In genomic region chr4:75953509-75953908, GRCh38 we compare ENCODE assay signal across 19 cellular contexts. TPM values are rescaled to one million over a fixed set of nuclear protein-coding genes. Genes with fewer than 3 reads are reported as not detected.
DNase-seq lines count a peak whose midpoint lies in the region; ATAC-seq, FAIRE-seq and TF ChIP-seq lines count a peak whose summit lies in the region.
"Had no signal": no experiment of that assay in that cellular context is flagged by ENCODE, and none has a peak within 500 bp of the region (broad histone marks: within the 10 kb centered on the region; RNA-seq: fewer than 3 reads in every experiment).

No MANE protein-coding gene starts in this region.

- no peak for ATAC-seq in activated CD8-positive, alpha-beta memory T cell treated with anti-CD3 and anti-CD28 coated beads, Interleukin-2, amount 10 ng/mL, durations not matched to agents 7 days and 5 days
- no peak for ATAC-seq in activated T-helper 17 cell treated with anti-CD3 and anti-CD28 coated beads, Interleukin-2, amount 50 U/mL, for 72 hours (replicated peaks)
- no peak for ATAC-seq in HG03571 (IDR thresholded peaks at IDR 0.05; ENCODE audit: unreplicated experiment)
- ATAC-seq: PC-3 had no signal

- H3K27ac Mint-ChIP-seq in activated CD8-positive, alpha-beta memory T cell treated with anti-CD3 and anti-CD28 coated beads, Interleukin-2, amount 10 ng/mL, durations not matched to agents 7 days and 5 days = peak overlapping the region; percentile 12
- peak overlapping the region; percentile 64 for H3K27ac Mint-ChIP-seq in activated T-helper 17 cell treated with anti-CD3 and anti-CD28 coated beads, Interleukin-2, amount 50 U/mL, for 72 hours
- H3K27ac Mint-ChIP-seq in progenitor cell of endocrine pancreas = peak overlapping the region; percentile 39

- peaks cover 64% of the 10 kb centered on the region for H3K36me3 Mint-ChIP-seq in activated CD8-positive, alpha-beta memory T cell treated with anti-CD3 and anti-CD28 coated beads, Interleukin-2, amount 10 ng/mL, durations not matched to agents 7 days and 5 days
- peaks cover 100% of the 10 kb centered on the region for H3K36me3 Mint-ChIP-seq in activated T-helper 17 cell treated with anti-CD3 and anti-CD28 coated beads, Interleukin-2, amount 50 U/mL, for 72 hours (ENCODE audit: low read depth)
- peaks cover 43% of the 10 kb centered on the region for H3K36me3 Mint-ChIP-seq in progenitor cell of endocrine pancreas (ENCODE audit: insufficient read depth)

- peaks cover 27% of the 10 kb centered on the region for H3K4me1 Mint-ChIP-seq in activated CD8-positive, alpha-beta memory T cell treated with anti-CD3 and anti-CD28 coated beads, Interleukin-2, amount 10 ng/mL, durations not matched to agents 7 days and 5 days
- H3K4me1 Mint-ChIP-seq in activated T-helper 17 cell treated with anti-CD3 and anti-CD28 coated beads, Interleukin-2, amount 50 U/mL, for 72 hours = no peaks in the 10 kb centered on the region
- H3K4me1 Mint-ChIP-seq in progenitor cell of endocrine pancreas (ENCODE audit: low read depth) = no peaks in the 10 kb centered on the region

- H3K9me3 Mint-ChIP-seq in activated CD8-positive, alpha-beta memory T cell treated with anti-CD3 and anti-CD28 coated beads, Interleukin-2, amount 10 ng/mL, durations not matched to agents 7 days and 5 days (ENCODE audit: low read depth) = no peaks in the 10 kb centered on the region
- no peaks in the 10 kb centered on the region for H3K9me3 Mint-ChIP-seq in activated T-helper 17 cell treated with anti-CD3 and anti-CD28 coated beads, Interleukin-2, amount 50 U/mL, for 72 hours
- no peaks in the 10 kb centered on the region for H3K9me3 Mint-ChIP-seq in progenitor cell of endocrine pancreas (ENCODE audit: low read depth)

- DNase-seq in activated CD8-positive, alpha-beta memory T cell treated with anti-CD3 and anti-CD28 coated beads, Interleukin-2, amount 10 ng/mL, durations not matched to agents 7 days and 5 days = no peak
- DNase-seq in activated CD8-positive, alpha-beta memory T cell treated with anti-CD3 and anti-CD28 coated beads, Interleukin-2, amount 50 U/mL, for 48 hours = no peak
- no peak for DNase-seq in D721Med (ENCODE audit: insufficient read length, low spot score)
- DNase-seq in progenitor cell of endocrine pancreas (ENCODE audit: low spot score, unreplicated experiment) = no peak
- no peak for DNase-seq in Kasumi-1 (lab: John Stamatoyannopoulos, UW)
- no peak for DNase-seq in lower leg skin (ENCODE audit: low spot score in 2 of 2)
- DNase-seq: 8988T, DMS 273 treated with DMSO at 0.1 percent for 48 hours, DND-41, KG1, NCI-H1417 treated with DMSO at 0.1 percent for 48 hours, NCI-H1930, NCI-H226, NCI-H524, PC-3 had no signal

- intact Hi-C loops in lower leg skin (cut with DNase I; ENCODE audit: low total_unique reads) = no loop called here

- H3K4me3 Mint-ChIP-seq in activated CD8-positive, alpha-beta memory T cell treated with anti-CD3 and anti-CD28 coated beads, Interleukin-2, amount 10 ng/mL, durations not matched to agents 7 days and 5 days = no peak overlapping the region
- H3K4me3 Mint-ChIP-seq in activated T-helper 17 cell treated with anti-CD3 and anti-CD28 coated beads, Interleukin-2, amount 50 U/mL, for 72 hours = no peak overlapping the region
- no peak overlapping the region for H3K4me3 Mint-ChIP-seq in progenitor cell of endocrine pancreas (ENCODE audit: low read depth)

- H3K4me3 ChIP-seq in lower leg skin (ENCODE audit: low read depth, poor library complexity, severe bottlenecking) = no peak overlapping the region

- no peak for TF ChIP-seq CTCF in D721Med (IDR thresholded peaks at IDR 0.05; ENCODE audit: insufficient read depth, missing control alignments)
- no peak for TF ChIP-seq CTCF in progenitor cell of endocrine pancreas (IDR thresholded peaks at IDR 0.05; ENCODE audit: unreplicated experiment)
- no peak for TF ChIP-seq CTCF in lower leg skin (IDR thresholded peaks at IDR 0.05)

- no peaks in the 10 kb centered on the region for H3K27me3 Mint-ChIP-seq in activated CD8-positive, alpha-beta memory T cell treated with anti-CD3 and anti-CD28 coated beads, Interleukin-2, amount 10 ng/mL, durations not matched to agents 7 days and 5 days
- no peaks in the 10 kb centered on the region for H3K27me3 Mint-ChIP-seq in activated T-helper 17 cell treated with anti-CD3 and anti-CD28 coated beads, Interleukin-2, amount 50 U/mL, for 72 hours
- no peaks in the 10 kb centered on the region for H3K27me3 Mint-ChIP-seq in progenitor cell of endocrine pancreas

- WGBS in lower leg skin, 2 donors = 70 to 71% methylated on average over 2 of the region's 2 CpGs

- no peak for TF ChIP-seq POLR2A in lower leg skin (IDR thresholded peaks at IDR 0.05)

- FAIRE-seq in D721Med (lab: Jason Lieb, UNC) = peak; percentile 46

- CTCF ChIA-PET in activated CD8-positive, alpha-beta memory T cell treated with anti-CD3 and anti-CD28 coated beads, Interleukin-2, amount 10 ng/mL, durations not matched to agents 7 days and 5 days (lab: Charles Lee) = interaction anchor here (1.4 to 1.6 kb wide), 2 partner anchors 37 to 38 kb away, joined by 3 to 4 read pairs; partner anchors contain the start of gene SDAD1

RNA-seq across cellular contexts. Expression of gene NAAA, which starts 12.7 kb away (rescaled TPM):
- total RNA-seq in activated CD8-positive, alpha-beta memory T cell treated with anti-CD3 and anti-CD28 coated beads, Interleukin-2, amount 10 ng/mL, durations not matched to agents 7 days and 5 days = 10 to 100 TPM; 29.3 to 40.6 TPM
- 10 to 100 TPM; 14.7 to 36.5 TPM for total RNA-seq in activated T-helper 17 cell treated with anti-CD3 and anti-CD28 coated beads, Interleukin-2, amount 50 U/mL, for 72 hours
- total RNA-seq in progenitor cell of endocrine pancreas = 2.7 and 3.2 TPM in 2 replicates
- 100 to 1,000 TPM in 2 of 4 donors, 10 to 100 TPM in 2; 63.5 to 153 (median 100) TPM for total RNA-seq in lower leg skin

RNA-seq across cellular contexts. Expression of gene SDAD1, which starts 37.2 kb away (rescaled TPM):
- total RNA-seq in activated CD8-positive, alpha-beta memory T cell treated with anti-CD3 and anti-CD28 coated beads, Interleukin-2, amount 10 ng/mL, durations not matched to agents 7 days and 5 days = 10 to 100 TPM; 45.6 to 48.0 TPM
- 10 to 100 TPM; 27.0 to 56.8 TPM for total RNA-seq in activated T-helper 17 cell treated with anti-CD3 and anti-CD28 coated beads, Interleukin-2, amount 50 U/mL, for 72 hours
- total RNA-seq in progenitor cell of endocrine pancreas (45.0 and 46.2 TPM in 2 replicates), lower leg skin (10 to 100 TPM; 27.6 to 36.6 (median 31.7) TPM)

RNA-seq across cellular contexts. Expression of gene PPEF2, which starts 51.3 kb away (rescaled TPM):
- under 1 TPM in 1 of 2 experiments, not detected in 1; 0.29 TPM for total RNA-seq in activated CD8-positive, alpha-beta memory T cell treated with anti-CD3 and anti-CD28 coated beads, Interleukin-2, amount 10 ng/mL, durations not matched to agents 7 days and 5 days
- under 1 TPM in 1 of 2 donors, not detected in 1; 0.24 TPM for total RNA-seq in activated T-helper 17 cell treated with anti-CD3 and anti-CD28 coated beads, Interleukin-2, amount 50 U/mL, for 72 hours
- total RNA-seq in progenitor cell of endocrine pancreas (not detected in 2 replicates), lower leg skin (under 1 TPM in 1 of 4 donors, not detected in 3; 0.04 TPM)
- total RNA-seq: G401, H4 had no signal

RNA-seq across cellular contexts. Expression of gene CXCL9, which starts 53.8 kb away (rescaled TPM):
- total RNA-seq in activated CD8-positive, alpha-beta memory T cell treated with anti-CD3 and anti-CD28 coated beads, Interleukin-2, amount 10 ng/mL, durations not matched to agents 7 days and 5 days = under 1 TPM in 1 of 2 experiments, not detected in 1; 0.07 TPM
- 1 to 10 TPM in 1 of 2 donors, under 1 TPM in 1; 0.45 to 3.4 TPM for total RNA-seq in activated T-helper 17 cell treated with anti-CD3 and anti-CD28 coated beads, Interleukin-2, amount 50 U/mL, for 72 hours
- not detected in 2 replicates for total RNA-seq in progenitor cell of endocrine pancreas
- total RNA-seq in lower leg skin = 1 to 10 TPM in 1 of 4 donors, under 1 TPM in 2, not detected in 1; 0.10 to 1.3 (median 0.63) TPM
- total RNA-seq: G401, H4, PC-3 had no signal

Comparison
In these comparisons a context has a peak if more than half of its experiments do, and no peak if none do; other contexts are left out.
1. H3K27ac Mint-ChIP-seq: peak in every context shown above with its lines; median percentile 64 in activated T-helper 17 cell treated with anti-CD3 and anti-CD28 coated beads, Interleukin-2, amount 50 U/mL, for 72 hours; 39 in progenitor cell of endocrine pancreas; 12 in activated CD8-positive, alpha-beta memory T cell treated with anti-CD3 and anti-CD28 coated beads, Interleukin-2, amount 10 ng/mL, durations not matched to agents 7 days and 5 days.